In genomic region chr7:7051221-7051877, GRCh38 we compare ENCODE assay signal across 9 cellular contexts.
DNase-seq lines count a peak whose midpoint lies in the region; ATAC-seq and FAIRE-seq lines count a peak whose summit lies in the region.
"Had no signal": no experiment of that assay in that cellular context is flagged by ENCODE, and none has a peak within 500 bp of the region (broad histone marks: within the 10 kb centered on the region; RNA-seq: fewer than 3 reads in every experiment).

No MANE protein-coding gene starts in this region.

- H3K9me3 Mint-ChIP-seq in naive thymus-derived CD8-positive, alpha-beta T cell: peaks cover 0 to 15% (median 6%) of the 10 kb centered on the region in 9 donors

- FAIRE-seq in HTR-8/SVneo (lab: Jason Lieb, UNC): peak; percentile 9

- no peak overlapping the region for H3K4me3 Mint-ChIP-seq in naive thymus-derived CD8-positive, alpha-beta T cell

- no peaks in the 10 kb centered on the region for H3K27me3 Mint-ChIP-seq in naive thymus-derived CD8-positive, alpha-beta T cell

- H3K36me3 Mint-ChIP-seq in naive thymus-derived CD8-positive, alpha-beta T cell: peaks cover 0 to 4% (median 2%) of the 10 kb centered on the region in 3 donors

- POLR2A ChIA-PET in naive thymus-derived CD8-positive, alpha-beta T cell (lab: Charles Lee): no interaction called here

- ATAC-seq in GM19395 (IDR thresholded peaks at IDR 0.05; ENCODE audit: unreplicated experiment): peak; percentile 94
- peak; percentile 25 for ATAC-seq in esophagus mucosa
- no peak for ATAC-seq in naive thymus-derived CD8-positive, alpha-beta T cell

- peaks cover 0 to 6% (median 2%) of the 10 kb centered on the region in 4 donors for H3K4me1 Mint-ChIP-seq in naive thymus-derived CD8-positive, alpha-beta T cell

- no peak overlapping the region for H3K27ac Mint-ChIP-seq in naive thymus-derived CD8-positive, alpha-beta T cell

- DNase-seq in AG08395 (ENCODE audit: low spot score): peak; percentile 7
- DNase-seq in HTR-8/SVneo (ENCODE audit: insufficient read length, low spot score): no peak
- no peak for DNase-seq in RKO (ENCODE audit: low spot score)
- no peak for DNase-seq in stimulated activated CD4-positive, alpha-beta T cell treated with anti-CD3 and anti-CD28 coated beads, Interleukin-4, amount 100 ng/mL, for 24 hours
- no peak for DNase-seq in naive thymus-derived CD8-positive, alpha-beta T cell
- DNase-seq in cortex of kidney (lab: John Stamatoyannopoulos, UW): no peak
- DNase-seq: hippocampal formation had no signal

Comparison
In these comparisons a context has a peak if more than half of its experiments do, and no peak if none do; other contexts are left out.
1. ATAC-seq: peak in GM19395 (single experiment) and esophagus mucosa (single experiment); none in naive thymus-derived CD8-positive, alpha-beta T cell (0 of 2).